ENCODE assay signal across 8 cellular contexts in the genomic region with DNA sequence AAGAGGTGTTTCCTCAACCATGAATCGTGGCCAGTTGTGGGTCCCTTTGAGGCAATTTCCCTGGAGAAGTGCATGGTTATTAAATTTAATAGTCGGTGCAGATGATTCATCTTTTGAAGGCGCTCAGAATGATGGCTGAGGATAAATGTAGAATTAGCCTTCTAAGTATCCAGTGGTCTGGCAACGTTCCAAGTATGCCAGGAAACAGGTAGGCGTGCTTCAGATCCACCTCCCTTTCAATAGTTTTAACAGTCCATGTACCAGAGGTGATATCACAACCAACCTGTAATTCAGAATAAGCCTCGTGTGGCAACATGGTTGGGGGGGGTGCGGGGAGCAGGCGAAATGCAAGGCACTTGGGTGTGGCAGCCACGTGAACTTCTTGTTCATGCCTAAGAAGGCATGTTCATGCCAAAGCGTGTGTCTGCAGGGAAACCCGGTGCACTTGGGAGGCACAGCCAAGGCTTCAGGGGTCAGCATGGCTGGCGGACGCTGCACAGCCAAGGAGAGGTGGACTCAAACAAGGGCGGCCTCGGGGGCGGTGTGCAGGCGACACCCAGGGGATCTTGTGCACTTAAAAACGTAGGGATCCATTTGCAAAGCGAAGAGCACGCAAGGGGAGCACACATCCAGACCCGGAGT. TPM values are rescaled to one million over a fixed set of nuclear protein-coding genes. Genes with fewer than 3 reads are reported as not detected.
DNase-seq lines count a peak whose midpoint lies in the region; ATAC-seq and TF ChIP-seq lines count a peak whose summit lies in the region.

No MANE protein-coding gene starts in this region.

- ATAC-seq in activated T-cell treated with anti-CD3 and anti-CD28 coated beads, Interleukin-2, amount 50 U/mL, for 72 hours (replicated peaks in 1 of 2), result no peak
- ATAC-seq in GM21447 (IDR thresholded peaks at IDR 0.05; ENCODE audit: unreplicated experiment), result no peak
- ATAC-seq in GM19455 (IDR thresholded peaks at IDR 0.05; ENCODE audit: unreplicated experiment), result no peak

- H3K36me3 Mint-ChIP-seq in Calu3 (ENCODE audit: insufficient read depth, unreplicated experiment), result peaks cover 20% of the 10 kb centered on the region
- H3K36me3 Mint-ChIP-seq in activated T-cell treated with anti-CD3 and anti-CD28 coated beads, Interleukin-2, amount 50 U/mL, for 72 hours (ENCODE audit: insufficient read depth in 2 of 2), result no peaks in the 10 kb centered on the region
- H3K36me3 Mint-ChIP-seq in mesothelial cell of epicardium, result no peaks in the 10 kb centered on the region

- peaks cover 20% of the 10 kb centered on the region for H3K4me1 Mint-ChIP-seq in Calu3 (ENCODE audit: low read depth, unreplicated experiment)
- peaks cover 31% of the 10 kb centered on the region for H3K4me1 Mint-ChIP-seq in activated T-cell treated with anti-CD3 and anti-CD28 coated beads, Interleukin-2, amount 50 U/mL, for 72 hours (ENCODE audit: low read depth)
- H3K4me1 Mint-ChIP-seq in mesothelial cell of epicardium, result peaks cover 28% of the 10 kb centered on the region

- TF ChIP-seq CTCF in Calu3 (IDR thresholded peaks at IDR 0.05; ENCODE audit: unreplicated experiment) (no peak), mesothelial cell of epicardium (IDR thresholded peaks at IDR 0.05; ENCODE audit: unreplicated experiment) (no peak)

- H3K27me3 Mint-ChIP-seq in Calu3 (ENCODE audit: unreplicated experiment) (peaks cover 93% of the 10 kb centered on the region), mesothelial cell of epicardium (ENCODE audit: low read depth) (peaks cover 80% of the 10 kb centered on the region)
- H3K27me3 Mint-ChIP-seq in activated T-cell treated with anti-CD3 and anti-CD28 coated beads, Interleukin-2, amount 50 U/mL, for 72 hours (ENCODE audit: low read depth), result peaks cover 43% of the 10 kb centered on the region

- no peak overlapping the region for H3K27ac Mint-ChIP-seq in Calu3 (ENCODE audit: unreplicated experiment)
- no peak overlapping the region for H3K27ac Mint-ChIP-seq in activated T-cell treated with anti-CD3 and anti-CD28 coated beads, Interleukin-2, amount 50 U/mL, for 72 hours
- no peak overlapping the region for H3K27ac Mint-ChIP-seq in mesothelial cell of epicardium

- DNase-seq in Calu3 (peak; percentile 54), NCI-H146 treated with DMSO at 0.1 percent for 48 hours (lab: John Stamatoyannopoulos, UW; ENCODE audit: unreplicated experiment) (peak; percentile 28), mesothelial cell of epicardium (ENCODE audit: low spot score in 2 of 2, unreplicated experiment in 2 of 2) (peak; percentile 16 to 49), UCSD-AML1 (lab: John Stamatoyannopoulos, UW; ENCODE audit: unreplicated experiment) (no peak)
- no peak for DNase-seq in activated T-cell treated with anti-CD3 and anti-CD28 coated beads, Interleukin-2, amount 50 U/mL, for 72 hours
- no peak for DNase-seq in NK-92 treated with Interleukin-12 subunit alpha and Interleukin-12 subunit beta, amount 100 ng/mL, for 24 hours (lab: John Stamatoyannopoulos, UW)

- intact Hi-C loops in Calu3 (cut with micrococcal nuclease; ENCODE audit: unreplicated experiment), result loop anchor here (10.0 kb wide), 1 partner anchor 59 kb away; no protein-coding TSS in a partner anchor

- H3K9me3 Mint-ChIP-seq in Calu3 (ENCODE audit: low read depth, unreplicated experiment) (no peaks in the 10 kb centered on the region), mesothelial cell of epicardium (no peaks in the 10 kb centered on the region)
- no peaks in the 10 kb centered on the region for H3K9me3 Mint-ChIP-seq in activated T-cell treated with anti-CD3 and anti-CD28 coated beads, Interleukin-2, amount 50 U/mL, for 72 hours

- CTCF ChIA-PET in Calu3 (lab: Charles Lee), result no interaction called here

- BruUV-seq in Calu3 (replicated peaks; lab: Mats Ljungman, UMichigan), result no TSS peak

- peak overlapping the region; percentile 63 for H3K4me3 Mint-ChIP-seq in Calu3 (ENCODE audit: low read depth, unreplicated experiment)
- peak overlapping the region; percentile 31 to 49 for H3K4me3 Mint-ChIP-seq in activated T-cell treated with anti-CD3 and anti-CD28 coated beads, Interleukin-2, amount 50 U/mL, for 72 hours
- H3K4me3 Mint-ChIP-seq in mesothelial cell of epicardium, result peak overlapping the region; percentile 51

RNA-seq across cellular contexts. Expression of a gene that starts 5.2 kb away (rescaled TPM):
- total RNA-seq in Calu3 (2022) (0.47 and 0.93 TPM in 2 replicates), mesothelial cell of epicardium (52.8 to 65.1 TPM (median 63.4 TPM) in 3 replicates)
- total RNA-seq in activated T-cell treated with anti-CD3 and anti-CD28 coated beads, Interleukin-2, amount 50 U/mL, for 72 hours, result 10 to 100 TPM; 18.7 to 25.0 TPM

Comparison
In these comparisons a context has a peak if more than half of its experiments do, and no peak if none do; other contexts are left out.
1. DNase-seq: peak in Calu3 (single experiment), NCI-H146 treated with DMSO at 0.1 percent for 48 hours (single experiment) and mesothelial cell of epicardium (2 of 2); none in activated T-cell treated with anti-CD3 and anti-CD28 coated beads, Interleukin-2, amount 50 U/mL, for 72 hours (0 of 2), UCSD-AML1 (single experiment) and NK-92 treated with Interleukin-12 subunit alpha and Interleukin-12 subunit beta, amount 100 ng/mL, for 24 hours (single experiment).
2. RNA of a gene that starts 5.2 kb away (total RNA-seq): 52.8 to 65.1 TPM in mesothelial cell of epicardium and 18.7 to 25.0 TPM in activated T-cell treated with anti-CD3 and anti-CD28 coated beads, Interleukin-2, amount 50 U/mL, for 72 hours; 0.47 to 0.93 TPM in Calu3; every median in the first group is over 10 times any median in the second.
3. Peak in every context shown above with its lines, with median percentiles within 50 percentile points of each other: H3K4me3 Mint-ChIP-seq.